20 cellular contexts compared by ENCODE assay signal in the genomic region with DNA sequence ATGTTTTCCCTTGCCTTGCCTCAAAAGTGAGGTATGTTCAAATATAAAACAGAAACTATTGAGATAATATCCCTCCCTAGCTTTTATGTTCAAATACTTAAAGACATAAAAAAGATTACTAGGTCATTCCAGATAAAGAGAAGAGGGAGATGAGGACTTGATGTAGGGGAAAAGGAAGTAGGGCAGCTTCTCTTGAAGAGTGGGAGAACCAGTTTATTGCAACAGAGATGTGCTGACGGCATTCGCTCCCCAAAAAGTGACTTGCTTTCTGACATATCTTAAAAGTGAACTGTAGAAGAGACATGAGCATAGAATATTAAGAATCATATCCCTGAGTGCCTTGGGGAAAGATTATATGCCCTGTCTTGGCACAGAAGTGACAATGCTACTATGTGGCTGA.
DNase-seq lines count a peak whose midpoint lies in the region; ATAC-seq, FAIRE-seq and TF ChIP-seq lines count a peak whose summit lies in the region.
"Had no signal": no experiment of that assay in that cellular context is flagged by ENCODE, and none has a peak within 500 bp of the region (broad histone marks: within the 10 kb centered on the region; RNA-seq: fewer than 3 reads in every experiment).

No MANE protein-coding gene starts in this region.

- FAIRE-seq in bronchial epithelial cell (lab: Jason Lieb, UNC) = no peak
- FAIRE-seq: D721Med, GM12878, GM19239 had no signal

- H3K27me3 ChIP-seq in bronchial epithelial cell (ENCODE audit: control insufficient read depth, insufficient read depth, low read length) = no peaks in the 10 kb centered on the region
- H3K27me3 ChIP-seq in left lung = no peaks in the 10 kb centered on the region
- no peaks in the 10 kb centered on the region for H3K27me3 ChIP-seq in upper lobe of right lung

- no peak for TF ChIP-seq CTCF in bronchial epithelial cell (IDR thresholded peaks at IDR 0.05; ENCODE audit: insufficient read depth, low read length, severe bottlenecking)
- no peak for TF ChIP-seq CTCF in left lung (IDR thresholded peaks at IDR 0.05)
- no peak for TF ChIP-seq CTCF in upper lobe of right lung (IDR thresholded peaks at IDR 0.05)

- H3K4me1 ChIP-seq in left lung (no peaks in the 10 kb centered on the region), upper lobe of right lung (no peaks in the 10 kb centered on the region)
- H3K4me1 ChIP-seq: Caco-2 had no signal

- H3K36me3 ChIP-seq in bronchial epithelial cell (ENCODE audit: control insufficient read depth, insufficient read depth, low read length) (no peaks in the 10 kb centered on the region), left lung (no peaks in the 10 kb centered on the region), upper lobe of right lung (no peaks in the 10 kb centered on the region)

- ATAC-seq in left lung = peak; percentile 69
- ATAC-seq in upper lobe of right lung = peak; percentile 72
- ATAC-seq in GM21367 (IDR thresholded peaks at IDR 0.05; ENCODE audit: unreplicated experiment) = no peak
- ATAC-seq: CD8-positive, alpha-beta T cell; GM12878; GM23338; HCT116 had no signal

- DNase-seq in bronchial epithelial cell (ENCODE audit: low read depth) (peak; percentile 61), left lung (no peak), upper lobe of right lung (no peak), D341Med (ENCODE audit: low spot score) (no peak), UCSD-AML1 (lab: John Stamatoyannopoulos, UW; ENCODE audit: unreplicated experiment) (no peak)
- DNase-seq: C1 segment of cervical spinal cord; Caco-2; CD4-positive, CD25-positive, alpha-beta regulatory T cell; CD8-positive, alpha-beta T cell; DMS 273 treated with DMSO at 0.1 percent for 48 hours; DMS79; EL; GDM1; H9 had no signal

- H3K4me3 ChIP-seq in bronchial epithelial cell (ENCODE audit: low read depth, low read length) = no peak overlapping the region
- no peak overlapping the region for H3K4me3 ChIP-seq in left lung
- no peak overlapping the region for H3K4me3 ChIP-seq in upper lobe of right lung
- H3K4me3 ChIP-seq: GM12878, GM23338 had no signal

- intact Hi-C loops in left lung (cut with DNase I) = no loop called here
- intact Hi-C loops in upper lobe of right lung (cut with DNase I) = no loop called here

- peaks cover 0 to 5% of the 10 kb centered on the region in 2 donors for H3K9me3 ChIP-seq in left lung
- no peaks in the 10 kb centered on the region for H3K9me3 ChIP-seq in upper lobe of right lung
- H3K9me3 ChIP-seq: Caco-2 had no signal

- H3K27ac ChIP-seq in left lung = no peak overlapping the region
- H3K27ac ChIP-seq in upper lobe of right lung = no peak overlapping the region
